Comparison of ENCODE assay signal across 1 cellular context in genomic region chr9:96514108-96514824, GRCh38.
TF ChIP-seq lines count a peak whose summit lies in the region.

No MANE protein-coding gene starts in this region.

TF ChIP-seq in SK-N-SH, 30 proteins besides CTCF, POLR2A, EP300 and RAD21 (continued from another document):
- TF ChIP-seq MAX (IDR thresholded peaks at IDR 0.05; ENCODE audit: low read depth), result no peak
- no peak for TF ChIP-seq NRF1 (IDR thresholded peaks at IDR 0.05; ENCODE audit: low read depth, low read length)
- no peak for TF ChIP-seq USF1 (IDR thresholded peaks at IDR 0.05; ENCODE audit: borderline replicate concordance, low read depth)
- no peak for TF ChIP-seq NFIC (IDR thresholded peaks at IDR 0.05; ENCODE audit: borderline replicate concordance)
- TF ChIP-seq, protein P1, sequence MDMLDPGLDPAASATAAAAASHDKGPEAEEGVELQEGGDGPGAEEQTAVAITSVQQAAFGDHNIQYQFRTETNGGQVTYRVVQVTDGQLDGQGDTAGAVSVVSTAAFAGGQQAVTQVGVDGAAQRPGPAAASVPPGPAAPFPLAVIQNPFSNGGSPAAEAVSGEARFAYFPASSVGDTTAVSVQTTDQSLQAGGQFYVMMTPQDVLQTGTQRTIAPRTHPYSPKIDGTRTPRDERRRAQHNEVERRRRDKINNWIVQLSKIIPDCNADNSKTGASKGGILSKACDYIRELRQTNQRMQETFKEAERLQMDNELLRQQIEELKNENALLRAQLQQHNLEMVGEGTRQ (IDR thresholded peaks at IDR 0.05; ENCODE audit: borderline replicate concordance, low read depth, low read length), result no peak
- TF ChIP-seq POLR2AphosphoS5 (IDR thresholded peaks at IDR 0.05; ENCODE audit: low read depth, low read length), result no peak
- no peak for TF ChIP-seq GABPA (IDR thresholded peaks at IDR 0.05; ENCODE audit: low read depth)
- TF ChIP-seq FOXM1 (IDR thresholded peaks at IDR 0.05; ENCODE audit: low read depth), result no peak
- no peak for TF ChIP-seq FOXJ3 (CRISPR knock-in tag; IDR thresholded peaks at IDR 0.05)
- TF ChIP-seq JUND (IDR thresholded peaks at IDR 0.05), result no peak
- no peak for TF ChIP-seq TAF1 (IDR thresholded peaks at IDR 0.05; ENCODE audit: borderline replicate concordance, low read depth, low read length)
- no peak for TF ChIP-seq FOSL2 (IDR thresholded peaks at IDR 0.05; ENCODE audit: borderline replicate concordance, low read depth)
- TF ChIP-seq GATA2 (CRISPR knock-in tag; IDR thresholded peaks at IDR 0.05), result no peak
- TF ChIP-seq RXRA (IDR thresholded peaks at IDR 0.05; ENCODE audit: borderline replicate concordance, low read depth), result no peak
- no peak for TF ChIP-seq RCOR1 (IDR thresholded peaks at IDR 0.05; ENCODE audit: low read length)
